8 cellular contexts compared by ENCODE assay signal in the genomic region with DNA sequence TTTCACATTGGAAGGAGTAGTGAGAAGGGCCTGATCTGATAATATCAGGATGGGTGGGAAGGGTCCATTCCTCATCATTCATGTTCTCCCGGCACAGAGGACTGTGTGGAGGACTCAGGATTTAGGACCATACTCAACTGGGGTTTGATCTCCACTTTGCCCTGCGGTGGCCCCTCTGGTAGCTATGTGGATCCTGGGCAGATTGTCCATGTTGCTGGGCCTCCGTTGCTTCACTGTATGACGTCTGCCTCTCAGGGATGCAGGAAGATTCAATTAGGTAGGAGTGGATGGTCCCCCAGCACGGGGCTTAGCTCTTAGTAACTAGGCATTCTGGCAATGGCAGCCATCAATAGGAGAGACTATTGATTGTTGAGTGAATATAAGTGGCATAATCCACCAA. TPM values are rescaled to one million over a fixed set of nuclear protein-coding genes. Genes with fewer than 3 reads are reported as not detected.
DNase-seq lines count a peak whose midpoint lies in the region; ATAC-seq and TF ChIP-seq lines count a peak whose summit lies in the region.

No MANE protein-coding gene starts in this region.

- H3K36me3 Mint-ChIP-seq in natural killer cell treated with Interleukin-12 subunit alpha and Interleukin-12 subunit beta and Interleukin-15 and Interleukin-18, amount 100 ng/mL, for 72 hours, result peaks cover 6% of the 10 kb centered on the region
- H3K36me3 Mint-ChIP-seq in natural killer cell (no peaks in the 10 kb centered on the region), mesothelial cell of epicardium (peaks cover 18% of the 10 kb centered on the region)

- peak; percentile 25 for DNase-seq in natural killer cell treated with Interleukin-12 subunit alpha and Interleukin-12 subunit beta and Interleukin-15 and Interleukin-18, amount 100 ng/mL, for 72 hours (ENCODE audit: low spot score)
- no peak for DNase-seq in natural killer cell
- no peak for DNase-seq in brain microvascular endothelial cell
- DNase-seq in mesothelial cell of epicardium (ENCODE audit: low spot score in 2 of 2, unreplicated experiment in 2 of 2), result no peak
- DNase-seq in vagina (ENCODE audit: extremely low spot score in 2 of 2), result no peak
- DNase-seq in activated CD8-positive, alpha-beta memory T cell treated with anti-CD3 and anti-CD28 coated beads for 24 hours, result no peak
- no peak for DNase-seq in Ammon's horn (ENCODE audit: low spot score)

- H3K36me3 ChIP-seq in brain microvascular endothelial cell (replicated peaks) (peaks cover 11% of the 10 kb centered on the region), vagina (peaks cover 0 to 30% of the 10 kb centered on the region in 2 donors)

- H3K9me3 ChIP-seq in vagina, result no peaks in the 10 kb centered on the region

- intact Hi-C loops in natural killer cell (cut with micrococcal nuclease), result no loop called here
- intact Hi-C loops in vagina (cut with DNase I), result loop anchor here (5.0 to 10.0 kb wide), 2 partner anchors 73 to 104 kb away; no protein-coding TSS in a partner anchor

- H3K27me3 ChIP-seq in brain microvascular endothelial cell (replicated peaks) (no peaks in the 10 kb centered on the region), vagina (no peaks in the 10 kb centered on the region)

- ATAC-seq in natural killer cell treated with Interleukin-12 subunit alpha and Interleukin-12 subunit beta and Interleukin-15 and Interleukin-18, amount 100 ng/mL, for 72 hours, result no peak
- ATAC-seq in natural killer cell (no peak), GM21619 (IDR thresholded peaks at IDR 0.05; ENCODE audit: unreplicated experiment) (no peak)

- H3K4me1 ChIP-seq in vagina, result peaks cover 39% of the 10 kb centered on the region

- peak in 1 of 2 donors; percentile 1 for TF ChIP-seq POLR2A in vagina (IDR thresholded peaks at IDR 0.05)

- H3K27me3 Mint-ChIP-seq in natural killer cell treated with Interleukin-12 subunit alpha and Interleukin-12 subunit beta and Interleukin-15 and Interleukin-18, amount 100 ng/mL, for 72 hours, result no peaks in the 10 kb centered on the region
- H3K27me3 Mint-ChIP-seq in natural killer cell (ENCODE audit: low read depth in 2 of 2) (peaks cover 0 to 12% of the 10 kb centered on the region in 2 donors), mesothelial cell of epicardium (ENCODE audit: low read depth) (no peaks in the 10 kb centered on the region)

- no peak for TF ChIP-seq CTCF in natural killer cell (IDR thresholded peaks at IDR 0.05)
- no peak for TF ChIP-seq CTCF in brain microvascular endothelial cell (IDR thresholded peaks at IDR 0.05; ENCODE audit: low read depth, low read length, missing control alignments)
- no peak for TF ChIP-seq CTCF in mesothelial cell of epicardium (IDR thresholded peaks at IDR 0.05; ENCODE audit: unreplicated experiment)
- TF ChIP-seq CTCF in vagina (IDR thresholded peaks at IDR 0.05), result no peak

- in situ Hi-C loops in brain microvascular endothelial cell (cut with HindIII; ENCODE audit: low pct_ligation_motif_present, low sequenced_read_pairs), result no loop called here

- H3K9me3 Mint-ChIP-seq in natural killer cell treated with Interleukin-12 subunit alpha and Interleukin-12 subunit beta and Interleukin-15 and Interleukin-18, amount 100 ng/mL, for 72 hours, result no peaks in the 10 kb centered on the region
- H3K9me3 Mint-ChIP-seq in natural killer cell (no peaks in the 10 kb centered on the region), mesothelial cell of epicardium (no peaks in the 10 kb centered on the region)

- H3K4me3 ChIP-seq in brain microvascular endothelial cell (ENCODE audit: low read depth, low read length), result peak overlapping the region; percentile 17
- peak overlapping the region; percentile 93 to 94 for H3K4me3 ChIP-seq in vagina

- peak overlapping the region; percentile 89 for H3K4me3 Mint-ChIP-seq in natural killer cell treated with Interleukin-12 subunit alpha and Interleukin-12 subunit beta and Interleukin-15 and Interleukin-18, amount 100 ng/mL, for 72 hours
- no peak overlapping the region for H3K4me3 Mint-ChIP-seq in natural killer cell
- H3K4me3 Mint-ChIP-seq in mesothelial cell of epicardium, result peak overlapping the region; percentile 87

- peaks cover 22 to 29% of the 10 kb centered on the region in 2 donors for H3K4me1 Mint-ChIP-seq in natural killer cell treated with Interleukin-12 subunit alpha and Interleukin-12 subunit beta and Interleukin-15 and Interleukin-18, amount 100 ng/mL, for 72 hours (ENCODE audit: low read depth in 2 of 2)
- H3K4me1 Mint-ChIP-seq in natural killer cell (peaks cover 20 to 29% of the 10 kb centered on the region in 2 donors), mesothelial cell of epicardium (peaks cover 44% of the 10 kb centered on the region)

- H3K27ac ChIP-seq in brain microvascular endothelial cell, result no peak overlapping the region
- H3K27ac ChIP-seq in vagina, result peak overlapping the region; percentile 96

- H3K27ac Mint-ChIP-seq in natural killer cell treated with Interleukin-12 subunit alpha and Interleukin-12 subunit beta and Interleukin-15 and Interleukin-18, amount 100 ng/mL, for 72 hours, result peak overlapping the region in 1 of 2 donors; percentile 80
- H3K27ac Mint-ChIP-seq in natural killer cell, result no peak overlapping the region
- peak overlapping the region; percentile 53 for H3K27ac Mint-ChIP-seq in mesothelial cell of epicardium

RNA-seq across cellular contexts. Expression of a gene that starts 2.3 kb away (rescaled TPM):
- 10 to 100 TPM; 22.9 to 25.2 TPM for total RNA-seq in natural killer cell treated with Interleukin-12 subunit alpha and Interleukin-12 subunit beta and Interleukin-15 and Interleukin-18, amount 100 ng/mL, for 72 hours
- total RNA-seq in natural killer cell, result 10 to 100 TPM; 10.6 to 36.9 (median 18.5) TPM
- 29.6 to 32.5 TPM (median 30.5 TPM) in 3 replicates for total RNA-seq in mesothelial cell of epicardium
- total RNA-seq in vagina, result 134 TPM
